ENCODE assay signal across 30 cellular contexts in the genomic region with DNA sequence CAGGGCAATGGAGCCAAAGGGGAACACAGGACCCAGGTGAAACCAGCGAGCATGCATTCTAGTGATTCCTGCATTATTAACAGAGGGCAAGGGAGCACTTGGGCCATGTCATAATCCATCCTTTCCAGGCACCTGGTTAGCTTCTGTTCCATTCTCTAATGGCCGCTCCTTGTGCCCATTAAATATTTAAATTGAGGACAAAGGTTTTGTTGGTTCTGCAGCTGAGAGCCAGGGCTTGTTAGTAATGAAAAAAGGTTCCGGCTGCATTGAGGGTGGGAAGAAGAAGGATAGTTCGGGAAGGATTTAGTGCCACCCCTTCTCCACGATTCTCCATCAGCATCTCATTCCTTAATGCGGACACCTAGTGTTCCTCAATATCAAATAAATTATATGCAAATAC. TPM values are rescaled to one million over a fixed set of nuclear protein-coding genes. Genes with fewer than 3 reads are reported as not detected.
"Had no signal": no experiment of that assay in that cellular context is flagged by ENCODE, and none has a peak within 500 bp of the region (broad histone marks: within the 10 kb centered on the region; RNA-seq: fewer than 3 reads in every experiment).

No MANE protein-coding gene starts in this region.

- H3K27ac ChIP-seq: brain microvascular endothelial cell, epithelial cell of prostate had no signal

- ATAC-seq: activated CD4-positive, alpha-beta T cell treated with anti-CD3 and anti-CD28 coated beads for 36 hours; activated naive CD4-positive, alpha-beta T cell treated with anti-CD3 and anti-CD28 coated beads, Interleukin-2, amount 50 U/mL, for 72 hours; activated T-cell treated with anti-CD3 and anti-CD28 coated beads, Interleukin-2, amount 50 U/mL, for 72 hours had no signal

- H3K36me3 Mint-ChIP-seq: activated naive CD4-positive, alpha-beta T cell treated with anti-CD3 and anti-CD28 coated beads, Interleukin-2, amount 10 ng/mL, durations not matched to agents 7 days and 5 days; activated naive CD8-positive, alpha-beta T cell treated with anti-CD3 and anti-CD28 coated beads, Interleukin-2, amount 10 ng/mL, durations not matched to agents 7 days and 5 days had no signal

- H3K4me3 Mint-ChIP-seq: activated CD4-positive, alpha-beta memory T cell treated with anti-CD3 and anti-CD28 coated beads, Interleukin-2, amount 10 ng/mL, durations not matched to agents 7 days and 5 days; activated CD4-positive, alpha-beta T cell treated with anti-CD3 and anti-CD28 coated beads for 36 hours; activated CD4-positive, alpha-beta T cell treated with anti-CD3 and anti-CD28 coated beads, Interleukin-2, amount 10 ng/mL, durations not matched to agents 7 days and 5 days; activated naive CD4-positive, alpha-beta T cell treated with anti-CD3 and anti-CD28 coated beads, Interleukin-2, amount 10 ng/mL, durations not matched to agents 7 days and 5 days; activated naive CD8-positive, alpha-beta T cell treated with anti-CD3 and anti-CD28 coated beads, Interleukin-2, amount 10 ng/mL, durations not matched to agents 7 days and 5 days; activated T-cell treated with anti-CD3 and anti-CD28 coated beads, Interleukin-2, amount 50 U/mL, for 24 hours; activated T-cell treated with anti-CD3 and anti-CD28 coated beads, Interleukin-2, amount 50 U/mL, for 72 hours; central memory CD8-positive, alpha-beta T cell had no signal

- DNase-seq: activated CD4-positive, alpha-beta memory T cell treated with anti-CD3 and anti-CD28 coated beads, Interleukin-2, amount 10 ng/mL, durations not matched to agents 7 days and 5 days; activated CD4-positive, alpha-beta T cell treated with anti-CD3 and anti-CD28 coated beads for 36 hours; activated CD4-positive, alpha-beta T cell treated with anti-CD3 and anti-CD28 coated beads, Interleukin-2, amount 10 ng/mL, durations not matched to agents 7 days and 5 days; activated CD4-positive, alpha-beta T cell treated with anti-CD3 and anti-CD28 coated beads, Interleukin-2, amount 50 U/mL, for 4 hours; activated CD4-positive, CD25-positive, alpha-beta regulatory T cell; activated CD4-positive, CD25-positive, alpha-beta regulatory T cell treated with anti-CD3 and anti-CD28 coated beads, Interleukin-2, amount 50 U/mL, for 72 hours; activated CD8-positive, alpha-beta memory T cell treated with anti-CD3 and anti-CD28 coated beads, Interleukin-2, amount 50 U/mL, for 48 hours; activated gamma-delta T cell; activated naive CD4-positive, alpha-beta T cell; activated naive CD4-positive, alpha-beta T cell treated with anti-CD3 and anti-CD28 coated beads, Interleukin-2, amount 10 ng/mL, durations not matched to agents 7 days and 5 days; activated naive CD8-positive, alpha-beta T cell treated with anti-CD3 and anti-CD28 coated beads, Interleukin-2, amount 10 ng/mL, durations not matched to agents 7 days and 5 days; activated T-cell treated with anti-CD3 and anti-CD28 coated beads for 4 hours; activated T-cell treated with anti-CD3 and anti-CD28 coated beads, Interleukin-2, amount 50 U/mL, for 24 hours; activated T-cell treated with anti-CD3 and anti-CD28 coated beads, Interleukin-2, amount 50 U/mL, for 72 hours; anterior cingulate cortex; brain microvascular endothelial cell; cortex of kidney; dermis blood vessel endothelial cell; effector CD8-positive, alpha-beta T cell; foreskin fibroblast; glutamatergic neuron; heart left ventricle; T-helper 2 cell had no signal

- H3K27ac Mint-ChIP-seq: activated CD4-positive, alpha-beta memory T cell treated with anti-CD3 and anti-CD28 coated beads, Interleukin-2, amount 10 ng/mL, durations not matched to agents 7 days and 5 days; activated CD4-positive, alpha-beta T cell treated with anti-CD3 and anti-CD28 coated beads for 36 hours; activated CD4-positive, alpha-beta T cell treated with anti-CD3 and anti-CD28 coated beads, Interleukin-2, amount 10 ng/mL, durations not matched to agents 7 days and 5 days; activated naive CD4-positive, alpha-beta T cell treated with anti-CD3 and anti-CD28 coated beads, Interleukin-2, amount 10 ng/mL, durations not matched to agents 7 days and 5 days; activated naive CD8-positive, alpha-beta T cell treated with anti-CD3 and anti-CD28 coated beads, Interleukin-2, amount 10 ng/mL, durations not matched to agents 7 days and 5 days; activated T-cell treated with anti-CD3 and anti-CD28 coated beads, Interleukin-2, amount 50 U/mL, for 24 hours; activated T-cell treated with anti-CD3 and anti-CD28 coated beads, Interleukin-2, amount 50 U/mL, for 72 hours had no signal

- H3K4me1 Mint-ChIP-seq: activated CD4-positive, alpha-beta memory T cell treated with anti-CD3 and anti-CD28 coated beads, Interleukin-2, amount 10 ng/mL, durations not matched to agents 7 days and 5 days; activated CD4-positive, alpha-beta T cell treated with anti-CD3 and anti-CD28 coated beads for 36 hours; activated CD4-positive, alpha-beta T cell treated with anti-CD3 and anti-CD28 coated beads, Interleukin-2, amount 10 ng/mL, durations not matched to agents 7 days and 5 days; activated naive CD4-positive, alpha-beta T cell treated with anti-CD3 and anti-CD28 coated beads, Interleukin-2, amount 10 ng/mL, durations not matched to agents 7 days and 5 days; activated naive CD8-positive, alpha-beta T cell treated with anti-CD3 and anti-CD28 coated beads, Interleukin-2, amount 10 ng/mL, durations not matched to agents 7 days and 5 days had no signal

- H3K9me3 Mint-ChIP-seq: activated CD4-positive, alpha-beta memory T cell treated with anti-CD3 and anti-CD28 coated beads, Interleukin-2, amount 10 ng/mL, durations not matched to agents 7 days and 5 days; activated CD4-positive, alpha-beta T cell treated with anti-CD3 and anti-CD28 coated beads, Interleukin-2, amount 10 ng/mL, durations not matched to agents 7 days and 5 days had no signal

- H3K27me3 ChIP-seq: brain microvascular endothelial cell, heart left ventricle had no signal

- H3K36me3 ChIP-seq: brain microvascular endothelial cell had no signal

- H3K4me3 ChIP-seq: heart left ventricle had no signal

- H3K27me3 Mint-ChIP-seq: activated naive CD4-positive, alpha-beta T cell treated with anti-CD3 and anti-CD28 coated beads, Interleukin-2, amount 10 ng/mL, durations not matched to agents 7 days and 5 days; activated naive CD8-positive, alpha-beta T cell treated with anti-CD3 and anti-CD28 coated beads, Interleukin-2, amount 10 ng/mL, durations not matched to agents 7 days and 5 days had no signal

RNA-seq across cellular contexts. Expression of gene SOD3, which starts 13.6 kb away (rescaled TPM):
- total RNA-seq: activated CD4-positive, alpha-beta memory T cell treated with anti-CD3 and anti-CD28 coated beads, Interleukin-2, amount 10 ng/mL, durations not matched to agents 7 days and 5 days; activated CD4-positive, alpha-beta T cell treated with anti-CD3 and anti-CD28 coated beads for 36 hours; activated CD4-positive, alpha-beta T cell treated with anti-CD3 and anti-CD28 coated beads, Interleukin-2, amount 10 ng/mL, durations not matched to agents 7 days and 5 days; activated naive CD4-positive, alpha-beta T cell treated with anti-CD3 and anti-CD28 coated beads, Interleukin-2, amount 50 U/mL, for 72 hours; activated naive CD8-positive, alpha-beta T cell treated with anti-CD3 and anti-CD28 coated beads, Interleukin-2, amount 10 ng/mL, durations not matched to agents 7 days and 5 days; activated T-cell treated with anti-CD3 and anti-CD28 coated beads, Interleukin-2, amount 50 U/mL, for 72 hours; bronchial epithelial cell; dermis blood vessel endothelial cell; endothelial cell of umbilical vein; frontal cortex; T-helper 1 cell treated with Interleukin-12 subunit alpha and Interleukin-12 subunit beta and Interleukin-4 antibody, amounts not matched to agents 30 ng/mL and 1 ng/mL, for 36 hours had no signal
- polyA plus RNA-seq: endothelial cell of umbilical vein had no signal
